Comparison of ENCODE assay signal across 8 cellular contexts in the genomic region with DNA sequence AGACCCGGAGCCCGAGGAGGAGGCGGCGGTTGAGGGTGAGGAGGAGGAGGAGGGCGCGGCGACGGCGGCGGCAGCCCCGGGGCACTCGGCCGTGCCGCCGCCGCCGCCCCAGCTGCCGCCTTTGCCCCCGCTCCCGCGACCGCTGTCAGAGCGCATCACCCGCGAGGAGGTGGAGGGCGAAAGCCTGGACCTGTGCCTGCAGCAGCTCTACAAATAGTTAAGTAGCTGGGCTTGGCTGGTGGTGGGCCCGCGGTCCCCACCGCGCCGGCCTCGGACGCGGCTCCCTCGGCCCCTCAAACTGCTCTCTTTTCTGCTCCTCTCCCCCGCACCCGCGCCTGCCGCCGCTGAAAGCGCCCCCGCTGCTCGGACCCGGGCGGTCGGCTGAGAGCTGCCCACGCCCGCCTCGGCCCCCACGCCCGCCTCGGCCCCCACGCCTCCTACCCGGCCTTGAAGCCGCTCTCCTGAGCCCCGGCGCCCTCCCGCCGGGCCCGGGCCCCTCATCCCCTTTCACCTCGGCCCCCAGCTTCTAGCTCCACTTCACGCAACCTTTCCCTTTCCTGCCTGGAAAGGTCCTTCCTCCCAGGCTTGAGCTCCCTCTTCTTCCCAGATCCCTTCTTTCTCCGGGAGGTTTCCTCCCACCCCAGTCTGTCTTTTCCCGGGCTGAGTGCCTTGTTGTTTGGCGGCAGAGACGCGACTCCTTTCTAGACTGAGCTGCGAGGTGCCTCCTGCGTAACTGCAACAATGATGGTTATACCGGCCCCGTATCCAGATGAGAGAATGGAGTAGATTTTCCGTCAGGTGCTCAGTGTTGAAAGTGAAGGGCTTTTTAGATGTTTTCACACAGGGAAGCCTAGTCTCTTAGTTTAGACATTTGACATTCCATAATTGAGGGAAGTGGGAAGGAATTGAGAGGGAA. TPM values are rescaled to one million over a fixed set of nuclear protein-coding genes. Genes with fewer than 3 reads are reported as not detected.
DNase-seq lines count a peak whose midpoint lies in the region; ATAC-seq and TF ChIP-seq lines count a peak whose summit lies in the region.

No MANE protein-coding gene starts in this region.

- CTCF ChIA-PET in AG04449 (lab: Yijun Ruan, JAX): interaction anchor here (0.7 to 2.0 kb wide), 2 partner anchors 14 to 45 kb away, joined by 3 to 4 read pairs; no protein-coding TSS in a partner anchor

- H3K4me1 Mint-ChIP-seq in chondrocyte (ENCODE audit: low read depth): peaks cover 13% of the 10 kb centered on the region

- TF ChIP-seq EP300 in stomach (IDR thresholded peaks at IDR 0.05): no peak

- no peak for TF ChIP-seq POLR2A in Peyer's patch (IDR thresholded peaks at IDR 0.05)
- TF ChIP-seq POLR2A in stomach (IDR thresholded peaks at IDR 0.05): no peak

- no peak for TF ChIP-seq RAD21 in liver (IDR thresholded peaks at IDR 0.05)

- in situ Hi-C loops in GM13977 (cut with MboI; ENCODE audit: low pct_unique_long_range_greater_than_20kb, low sequenced_read_pairs, unreplicated experiment): no loop called here

- H3K27ac Mint-ChIP-seq in chondrocyte (ENCODE audit: unreplicated experiment): no peak overlapping the region

- no peaks in the 10 kb centered on the region for H3K27me3 ChIP-seq in Peyer's patch
- no peaks in the 10 kb centered on the region for H3K27me3 ChIP-seq in liver (ENCODE audit: control insufficient read depth in 4 of 4, insufficient read depth in 4 of 4, low read length in 3 of 4)
- H3K27me3 ChIP-seq in stomach: peaks cover 0 to 67% (median 31%) of the 10 kb centered on the region in 3 donors

- no peaks in the 10 kb centered on the region for H3K9me3 Mint-ChIP-seq in chondrocyte (ENCODE audit: low read depth)

- no peaks in the 10 kb centered on the region for H3K27me3 Mint-ChIP-seq in chondrocyte (ENCODE audit: low read depth)

- no peak for ATAC-seq in sciatic nerve

- no peaks in the 10 kb centered on the region for H3K36me3 ChIP-seq in Peyer's patch
- H3K36me3 ChIP-seq in liver (ENCODE audit: control insufficient read depth in 4 of 4, insufficient read depth in 3 of 4, low read depth in 1 of 4, low read length in 3 of 4): no peaks in the 10 kb centered on the region
- H3K36me3 ChIP-seq in stomach: no peaks in the 10 kb centered on the region

- 2% methylated on average over 72 of the region's 72 CpGs for WGBS in liver
- WGBS in stomach, 5 donors: 1 to 2% (median 2%) methylated on average over 23 to 72 of the region's 72 CpGs

- H3K27ac ChIP-seq in Peyer's patch (no peak overlapping the region), liver (ENCODE audit: low read depth in 1 of 2, low read length in 2 of 2) (no peak overlapping the region), stomach (peak overlapping the region in 1 of 5 donors; percentile 0)

- DNase-seq in AG04449 (ENCODE audit: low read depth, low spot score): no peak
- peak; percentile 57 for DNase-seq in GM13977 (ENCODE audit: low spot score)
- DNase-seq in Peyer's patch: no peak
- no peak for DNase-seq in chondrocyte (ENCODE audit: low spot score)
- DNase-seq in stomach: no peak
- DNase-seq in amniotic stem cell (lab: John Stamatoyannopoulos, UW): no peak
- DNase-seq in sciatic nerve (ENCODE audit: low spot score): no peak

- no peaks in the 10 kb centered on the region for H3K9me3 ChIP-seq in Peyer's patch
- H3K9me3 ChIP-seq in liver (ENCODE audit: control insufficient read depth in 4 of 4, low read length in 3 of 4): no peaks in the 10 kb centered on the region
- no peaks in the 10 kb centered on the region for H3K9me3 ChIP-seq in stomach

- H3K9ac ChIP-seq in liver (ENCODE audit: low read depth in 1 of 2, low read length in 2 of 2): no peak overlapping the region

- H3K4me3 Mint-ChIP-seq in chondrocyte (ENCODE audit: unreplicated experiment): peak overlapping the region; percentile 99

- intact Hi-C loops in stomach (cut with DNase I; ENCODE audit: low total_unique reads): no loop called here
- intact Hi-C loops in sciatic nerve (cut with DNase I): no loop called here

- H3K36me3 Mint-ChIP-seq in chondrocyte (ENCODE audit: low read depth): no peaks in the 10 kb centered on the region

- H3K4me1 ChIP-seq in Peyer's patch: peaks cover 0 to 20% (median 13%) of the 10 kb centered on the region in 4 donors
- H3K4me1 ChIP-seq in liver (ENCODE audit: control insufficient read depth in 4 of 4, insufficient read depth in 4 of 4, low read length in 3 of 4): peaks cover 5 to 18% (median 8%) of the 10 kb centered on the region in 4 donors
- H3K4me1 ChIP-seq in stomach: peaks cover 17 to 22% (median 20%) of the 10 kb centered on the region in 4 donors

- POLR2A ChIA-PET in AG04449 (lab: Yijun Ruan, JAX): no interaction called here

- H3K4me3 ChIP-seq in AG04449 (ENCODE audit: low read depth, low read length) (peak overlapping the region; percentile 60), Peyer's patch (peak overlapping the region; percentile 35 to 64 (median 52)), liver (ENCODE audit: low read depth in 1 of 3, low read length in 3 of 3) (peak overlapping the region in 2 of 3 donors; percentile 74 to 80), stomach (peak overlapping the region; percentile 56 to 77 (median 62))

- no peak for TF ChIP-seq CTCF in AG04449 (IDR thresholded peaks at IDR 0.05; ENCODE audit: insufficient read depth, low read length, missing control alignments)
- no peak for TF ChIP-seq CTCF in GM13977 (IDR thresholded peaks at IDR 0.05; ENCODE audit: extremely low read depth, insufficient read depth, missing control alignments)
- no peak for TF ChIP-seq CTCF in Peyer's patch (IDR thresholded peaks at IDR 0.05)
- no peak for TF ChIP-seq CTCF in chondrocyte (IDR thresholded peaks at IDR 0.05)
- no peak for TF ChIP-seq CTCF in liver (IDR thresholded peaks at IDR 0.05; ENCODE audit: low read depth, low read length, missing input control)
- no peak for TF ChIP-seq CTCF in stomach (IDR thresholded peaks at IDR 0.05)

TF ChIP-seq in liver, 16 proteins besides CTCF, POLR2A, EP300 and RAD21 (continues in another document):
- no peak for TF ChIP-seq RXRA (IDR thresholded peaks at IDR 0.05)
- no peak for TF ChIP-seq GABPA (IDR thresholded peaks at IDR 0.05 in 1 of 2, conservative IDR thresholded peaks at IDR 0.05 in 1 of 2)
- TF ChIP-seq SP1 (IDR thresholded peaks at IDR 0.05): no peak
- no peak for TF ChIP-seq HNF4G (IDR thresholded peaks at IDR 0.05)
- no peak for TF ChIP-seq ATF3 (IDR thresholded peaks at IDR 0.05)
- TF ChIP-seq JUND (IDR thresholded peaks at IDR 0.05): no peak
- TF ChIP-seq EGR1 (IDR thresholded peaks at IDR 0.05; ENCODE audit: low read depth in 2 of 2): no peak
- TF ChIP-seq TAF1 (conservative IDR thresholded peaks at IDR 0.05): no peak
- TF ChIP-seq, protein P1, sequence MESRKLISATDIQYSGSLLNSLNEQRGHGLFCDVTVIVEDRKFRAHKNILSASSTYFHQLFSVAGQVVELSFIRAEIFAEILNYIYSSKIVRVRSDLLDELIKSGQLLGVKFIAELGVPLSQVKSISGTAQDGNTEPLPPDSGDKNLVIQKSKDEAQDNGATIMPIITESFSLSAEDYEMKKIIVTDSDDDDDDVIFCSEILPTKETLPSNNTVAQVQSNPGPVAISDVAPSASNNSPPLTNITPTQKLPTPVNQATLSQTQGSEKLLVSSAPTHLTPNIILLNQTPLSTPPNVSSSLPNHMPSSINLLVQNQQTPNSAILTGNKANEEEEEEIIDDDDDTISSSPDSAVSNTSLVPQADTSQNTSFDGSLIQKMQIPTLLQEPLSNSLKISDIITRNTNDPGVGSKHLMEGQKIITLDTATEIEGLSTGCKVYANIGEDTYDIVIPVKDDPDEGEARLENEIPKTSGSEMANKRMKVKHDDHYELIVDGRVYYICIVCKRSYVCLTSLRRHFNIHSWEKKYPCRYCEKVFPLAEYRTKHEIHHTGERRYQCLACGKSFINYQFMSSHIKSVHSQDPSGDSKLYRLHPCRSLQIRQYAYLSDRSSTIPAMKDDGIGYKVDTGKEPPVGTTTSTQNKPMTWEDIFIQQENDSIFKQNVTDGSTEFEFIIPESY (IDR thresholded peaks at IDR 0.05): no peak
- no peak for TF ChIP-seq FOXA1 (IDR thresholded peaks at IDR 0.05)
- no peak for TF ChIP-seq HNF4A (conservative IDR thresholded peaks at IDR 0.05)
- TF ChIP-seq, protein P2, sequence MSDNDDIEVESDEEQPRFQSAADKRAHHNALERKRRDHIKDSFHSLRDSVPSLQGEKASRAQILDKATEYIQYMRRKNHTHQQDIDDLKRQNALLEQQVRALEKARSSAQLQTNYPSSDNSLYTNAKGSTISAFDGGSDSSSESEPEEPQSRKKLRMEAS (IDR thresholded peaks at IDR 0.05): no peak
- no peak for TF ChIP-seq YY1 (IDR thresholded peaks at IDR 0.05)
- no peak for TF ChIP-seq FOXA2 (IDR thresholded peaks at IDR 0.05)
- TF ChIP-seq NR2F2 (IDR thresholded peaks at IDR 0.05): no peak

RNA-seq across cellular contexts. Expression of gene PPM1E, which starts 0.8 kb away (rescaled TPM):
- under 1 TPM in 2 of 4 donors, not detected in 2; 0.13 to 0.18 TPM for total RNA-seq in Peyer's patch
- 0.70 to 2.2 TPM (median 2.2 TPM) in 3 replicates for total RNA-seq in chondrocyte
- under 1 TPM in 1 of 2 donors, not detected in 1; 0.25 TPM for total RNA-seq in liver
- under 1 TPM; 0.50 to 0.61 TPM for polyA plus RNA-seq in liver
- under 1 TPM in 2 of 5 donors, not detected in 3; 0.89 to 0.92 TPM for total RNA-seq in stomach
- polyA plus RNA-seq in stomach: under 1 TPM; 0.08 to 0.15 (median 0.12) TPM
- total RNA-seq in sciatic nerve: 0.22 TPM
